1 cellular context compared by ENCODE assay signal in genomic region chr7:130205084-130205947, GRCh38.
A peak's percentile ranks its signal among the peaks of the same experiment; 100 is the strongest.
TF ChIP-seq lines count a peak whose summit lies in the region.

TMEM209 (minus strand) TSS chr7:130205406; CDS start chr7:130205375, 31 bp downstream.

TF ChIP-seq in HepG2, 621 proteins besides CTCF, POLR2A, EP300 and RAD21 (continued from another document and continues in another):
- TF ChIP-seq SNAI1 (CRISPR knock-in tag; IDR thresholded peaks at IDR 0.05; ENCODE audit: borderline replicate concordance) (no peak), ZC3H13 (CRISPR knock-in tag; IDR thresholded peaks at IDR 0.05) (no peak), SNAPC4 (CRISPR knock-in tag; IDR thresholded peaks at IDR 0.05) (no peak), THAP8 (CRISPR knock-in tag; IDR thresholded peaks at IDR 0.05; ENCODE audit: borderline replicate concordance) (no peak), ZSCAN30 (CRISPR knock-in tag; IDR thresholded peaks at IDR 0.05) (no peak), YEATS4 (CRISPR knock-in tag; IDR thresholded peaks at IDR 0.05; ENCODE audit: borderline replicate concordance) (no peak), ZNF790 (CRISPR knock-in tag; IDR thresholded peaks at IDR 0.05; ENCODE audit: borderline replicate concordance) (no peak), SRF (IDR thresholded peaks at IDR 0.05; ENCODE audit: low read depth, low read length) (no peak), ATF2 (CRISPR knock-in tag; IDR thresholded peaks at IDR 0.05) (0 out of 2 replicates have a peak, but pooled peaks have one; percentile 57), IRF1 (CRISPR knock-in tag; IDR thresholded peaks at IDR 0.05; ENCODE audit: low read depth) (no peak), AKNA (CRISPR knock-in tag; IDR thresholded peaks at IDR 0.05; ENCODE audit: borderline replicate concordance) (no peak), ZNF780A (CRISPR knock-in tag; IDR thresholded peaks at IDR 0.05) (no peak), ZNF589 (CRISPR knock-in tag; conservative IDR thresholded peaks at IDR 0.05) (peak; percentile 56; the same call in 1 of the 2 replicates), ZNF761 (CRISPR knock-in tag; conservative IDR thresholded peaks at IDR 0.05) (no peak), ZNF234 (CRISPR knock-in tag; conservative IDR thresholded peaks at IDR 0.05) (no peak), ZNF441 (CRISPR knock-in tag; IDR thresholded peaks at IDR 0.05; ENCODE audit: borderline replicate concordance) (0 out of 2 replicates have a peak, but pooled peaks have one; percentile 37), ZNF562 (CRISPR knock-in tag; IDR thresholded peaks at IDR 0.05; ENCODE audit: borderline replicate concordance) (no peak), ZNF383 (CRISPR knock-in tag; IDR thresholded peaks at IDR 0.05; ENCODE audit: borderline replicate concordance) (no peak), TAF1 (CRISPR knock-in tag; IDR thresholded peaks at IDR 0.05) (peak; percentile 89), ZNF598 (CRISPR knock-in tag; IDR thresholded peaks at IDR 0.05; ENCODE audit: borderline replicate concordance) (peak; percentile 48; the same call in 1 of the 2 replicates), NFKBIZ (CRISPR knock-in tag; IDR thresholded peaks at IDR 0.05) (no peak), AFF4 (CRISPR knock-in tag; IDR thresholded peaks at IDR 0.05) (no peak), ZNF331 (CRISPR knock-in tag; IDR thresholded peaks at IDR 0.05) (no peak), ZBTB1 (CRISPR knock-in tag; IDR thresholded peaks at IDR 0.05; ENCODE audit: borderline replicate concordance) (no peak)
- TF ChIP-seq, protein P1, sequence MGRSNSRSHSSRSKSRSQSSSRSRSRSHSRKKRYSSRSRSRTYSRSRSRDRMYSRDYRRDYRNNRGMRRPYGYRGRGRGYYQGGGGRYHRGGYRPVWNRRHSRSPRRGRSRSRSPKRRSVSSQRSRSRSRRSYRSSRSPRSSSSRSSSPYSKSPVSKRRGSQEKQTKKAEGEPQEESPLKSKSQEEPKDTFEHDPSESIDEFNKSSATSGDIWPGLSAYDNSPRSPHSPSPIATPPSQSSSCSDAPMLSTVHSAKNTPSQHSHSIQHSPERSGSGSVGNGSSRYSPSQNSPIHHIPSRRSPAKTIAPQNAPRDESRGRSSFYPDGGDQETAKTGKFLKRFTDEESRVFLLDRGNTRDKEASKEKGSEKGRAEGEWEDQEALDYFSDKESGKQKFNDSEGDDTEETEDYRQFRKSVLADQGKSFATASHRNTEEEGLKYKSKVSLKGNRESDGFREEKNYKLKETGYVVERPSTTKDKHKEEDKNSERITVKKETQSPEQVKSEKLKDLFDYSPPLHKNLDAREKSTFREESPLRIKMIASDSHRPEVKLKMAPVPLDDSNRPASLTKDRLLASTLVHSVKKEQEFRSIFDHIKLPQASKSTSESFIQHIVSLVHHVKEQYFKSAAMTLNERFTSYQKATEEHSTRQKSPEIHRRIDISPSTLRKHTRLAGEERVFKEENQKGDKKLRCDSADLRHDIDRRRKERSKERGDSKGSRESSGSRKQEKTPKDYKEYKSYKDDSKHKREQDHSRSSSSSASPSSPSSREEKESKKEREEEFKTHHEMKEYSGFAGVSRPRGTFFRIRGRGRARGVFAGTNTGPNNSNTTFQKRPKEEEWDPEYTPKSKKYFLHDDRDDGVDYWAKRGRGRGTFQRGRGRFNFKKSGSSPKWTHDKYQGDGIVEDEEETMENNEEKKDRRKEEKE (IDR thresholded peaks at IDR 0.05) = no peak
- TF ChIP-seq, protein P2, sequence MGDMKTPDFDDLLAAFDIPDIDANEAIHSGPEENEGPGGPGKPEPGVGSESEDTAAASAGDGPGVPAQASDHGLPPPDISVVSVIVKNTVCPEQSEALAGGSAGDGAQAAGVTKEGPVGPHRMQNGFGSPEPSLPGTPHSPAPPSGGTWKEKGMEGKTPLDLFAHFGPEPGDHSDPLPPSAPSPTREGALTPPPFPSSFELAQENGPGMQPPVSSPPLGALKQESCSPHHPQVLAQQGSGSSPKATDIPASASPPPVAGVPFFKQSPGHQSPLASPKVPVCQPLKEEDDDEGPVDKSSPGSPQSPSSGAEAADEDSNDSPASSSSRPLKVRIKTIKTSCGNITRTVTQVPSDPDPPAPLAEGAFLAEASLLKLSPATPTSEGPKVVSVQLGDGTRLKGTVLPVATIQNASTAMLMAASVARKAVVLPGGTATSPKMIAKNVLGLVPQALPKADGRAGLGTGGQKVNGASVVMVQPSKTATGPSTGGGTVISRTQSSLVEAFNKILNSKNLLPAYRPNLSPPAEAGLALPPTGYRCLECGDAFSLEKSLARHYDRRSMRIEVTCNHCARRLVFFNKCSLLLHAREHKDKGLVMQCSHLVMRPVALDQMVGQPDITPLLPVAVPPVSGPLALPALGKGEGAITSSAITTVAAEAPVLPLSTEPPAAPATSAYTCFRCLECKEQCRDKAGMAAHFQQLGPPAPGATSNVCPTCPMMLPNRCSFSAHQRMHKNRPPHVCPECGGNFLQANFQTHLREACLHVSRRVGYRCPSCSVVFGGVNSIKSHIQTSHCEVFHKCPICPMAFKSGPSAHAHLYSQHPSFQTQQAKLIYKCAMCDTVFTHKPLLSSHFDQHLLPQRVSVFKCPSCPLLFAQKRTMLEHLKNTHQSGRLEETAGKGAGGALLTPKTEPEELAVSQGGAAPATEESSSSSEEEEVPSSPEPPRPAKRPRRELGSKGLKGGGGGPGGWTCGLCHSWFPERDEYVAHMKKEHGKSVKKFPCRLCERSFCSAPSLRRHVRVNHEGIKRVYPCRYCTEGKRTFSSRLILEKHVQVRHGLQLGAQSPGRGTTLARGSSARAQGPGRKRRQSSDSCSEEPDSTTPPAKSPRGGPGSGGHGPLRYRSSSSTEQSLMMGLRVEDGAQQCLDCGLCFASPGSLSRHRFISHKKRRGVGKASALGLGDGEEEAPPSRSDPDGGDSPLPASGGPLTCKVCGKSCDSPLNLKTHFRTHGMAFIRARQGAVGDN (CRISPR knock-in tag; IDR thresholded peaks at IDR 0.05) = peak; percentile 90
